ENCODE assay signal across 8 cellular contexts in the genomic region with DNA sequence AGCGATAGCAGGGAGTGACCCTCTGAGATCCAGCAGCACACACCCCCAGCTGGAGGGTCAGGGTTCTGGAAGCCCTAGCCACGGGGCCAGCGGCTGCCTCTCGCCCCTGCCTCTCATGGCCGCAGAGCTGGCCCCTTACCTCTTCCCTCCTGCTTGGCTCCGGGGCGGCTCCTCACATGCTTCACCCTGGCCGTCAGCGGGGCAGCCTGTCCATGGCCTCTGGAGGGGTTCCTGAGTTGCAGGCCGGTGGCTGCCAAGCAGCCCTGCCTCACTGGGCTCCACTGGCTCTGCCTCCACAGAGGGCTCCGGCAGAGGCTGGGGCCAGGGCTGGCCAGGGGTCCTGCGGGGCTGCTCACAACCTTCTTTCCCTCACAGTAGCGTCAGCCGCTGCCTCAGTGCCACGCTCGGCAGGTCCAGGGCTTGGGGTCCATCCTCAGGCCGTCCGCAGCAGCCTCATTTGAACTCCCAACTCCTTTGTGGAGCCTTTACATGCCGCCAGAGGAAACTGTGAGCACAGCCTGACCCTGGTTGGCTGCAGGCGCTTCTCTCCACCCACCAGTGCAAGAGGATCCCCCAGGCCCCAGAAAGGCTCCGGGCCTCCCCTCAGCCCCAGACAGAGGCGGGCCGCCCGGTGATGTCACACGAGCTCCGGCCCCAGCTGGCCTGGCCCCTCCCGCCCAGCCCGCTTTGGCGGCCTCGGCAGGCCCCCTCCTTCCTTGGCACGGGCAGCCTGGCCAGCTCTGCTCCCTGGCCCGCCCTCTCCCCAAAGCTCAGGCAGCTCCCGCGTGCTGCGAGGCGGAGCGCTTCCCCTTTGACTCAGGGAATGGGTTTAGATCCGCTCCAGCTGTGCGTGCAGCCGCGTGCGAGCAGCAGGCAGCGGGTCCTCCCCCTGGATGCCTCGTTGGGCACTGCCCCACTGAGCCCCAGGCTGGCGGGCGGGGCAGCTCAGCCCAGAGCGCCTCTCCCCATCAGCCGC. TPM values are rescaled to one million over a fixed set of nuclear protein-coding genes. Genes with fewer than 3 reads are reported as not detected.
DNase-seq lines count a peak whose midpoint lies in the region; FAIRE-seq and TF ChIP-seq lines count a peak whose summit lies in the region.

A gene with protein sequence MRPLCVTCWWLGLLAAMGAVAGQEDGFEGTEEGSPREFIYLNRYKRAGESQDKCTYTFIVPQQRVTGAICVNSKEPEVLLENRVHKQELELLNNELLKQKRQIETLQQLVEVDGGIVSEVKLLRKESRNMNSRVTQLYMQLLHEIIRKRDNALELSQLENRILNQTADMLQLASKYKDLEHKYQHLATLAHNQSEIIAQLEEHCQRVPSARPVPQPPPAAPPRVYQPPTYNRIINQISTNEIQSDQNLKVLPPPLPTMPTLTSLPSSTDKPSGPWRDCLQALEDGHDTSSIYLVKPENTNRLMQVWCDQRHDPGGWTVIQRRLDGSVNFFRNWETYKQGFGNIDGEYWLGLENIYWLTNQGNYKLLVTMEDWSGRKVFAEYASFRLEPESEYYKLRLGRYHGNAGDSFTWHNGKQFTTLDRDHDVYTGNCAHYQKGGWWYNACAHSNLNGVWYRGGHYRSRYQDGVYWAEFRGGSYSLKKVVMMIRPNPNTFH (minus strand): TSS at position 460 of the 976 bp plus-strand sequence. CDS start 13,904 bp downstream, outside the sequence.

- H3K4me3 ChIP-seq in AG10803 (ENCODE audit: low read length) (peak within 1 kb of the TSS; percentile 84), cardiac fibroblast (replicated peaks in 1 of 2; ENCODE audit: low read depth in 2 of 2, low read length in 2 of 2) (peak within 1 kb of the TSS; percentile 66 to 88), iPS-18c (ENCODE audit: insufficient read depth, low read depth, low read length) (peak within 1 kb of the TSS; percentile 67)

- no peak for FAIRE-seq in GM19239 (lab: Jason Lieb, UNC)

- DNase-seq in AG10803 (ENCODE audit: low read depth): peak; percentile 96
- DNase-seq in GM19239 (ENCODE audit: insufficient read length, low spot score): peak; percentile 19
- peak; percentile 82 for DNase-seq in NCI-H524 treated with DMSO at 0.1 percent for 48 hours (lab: John Stamatoyannopoulos, UW)
- peak; percentile 84 to 99 for DNase-seq in cardiac fibroblast (ENCODE audit: low read depth in 2 of 2)
- peak; percentile 74 for DNase-seq in renal cortical epithelial cell (ENCODE audit: low read depth)
- DNase-seq in activated CD8-positive, alpha-beta memory T cell treated with anti-CD3 and anti-CD28 coated beads for 24 hours: no peak
- no peak for DNase-seq in effector CD4-positive, alpha-beta T cell

- TF ChIP-seq CTCF in AG10803 (conservative IDR thresholded peaks at IDR 0.05; ENCODE audit: low read length): peak; percentile 7; the same call in 1 of the 2 replicates
- TF ChIP-seq CTCF in cardiac fibroblast (IDR thresholded peaks at IDR 0.05; ENCODE audit: low read depth, low read length): no peak

- H3K9me3 ChIP-seq in iPS-18c (ENCODE audit: control insufficient read depth, insufficient read depth, low read length): no peaks in the 10 kb centered on the region

RNA-seq across cellular contexts. Expression of the gene that starts here (rescaled TPM):
- 0.17 and 1.7 TPM in 2 replicates for total RNA-seq in renal cortical epithelial cell

Comparison
In these comparisons a context has a peak if more than half of its experiments do, and no peak if none do; other contexts are left out.
1. DNase-seq: peak in AG10803 (single experiment), GM19239 (single experiment), NCI-H524 treated with DMSO at 0.1 percent for 48 hours (single experiment), cardiac fibroblast (2 of 2) and renal cortical epithelial cell (single experiment); none in activated CD8-positive, alpha-beta memory T cell treated with anti-CD3 and anti-CD28 coated beads for 24 hours (single experiment) and effector CD4-positive, alpha-beta T cell (single experiment).
2. Peak in every context shown above with its lines, with median percentiles within 50 percentile points of each other: H3K4me3 ChIP-seq.